In the genomic region with DNA sequence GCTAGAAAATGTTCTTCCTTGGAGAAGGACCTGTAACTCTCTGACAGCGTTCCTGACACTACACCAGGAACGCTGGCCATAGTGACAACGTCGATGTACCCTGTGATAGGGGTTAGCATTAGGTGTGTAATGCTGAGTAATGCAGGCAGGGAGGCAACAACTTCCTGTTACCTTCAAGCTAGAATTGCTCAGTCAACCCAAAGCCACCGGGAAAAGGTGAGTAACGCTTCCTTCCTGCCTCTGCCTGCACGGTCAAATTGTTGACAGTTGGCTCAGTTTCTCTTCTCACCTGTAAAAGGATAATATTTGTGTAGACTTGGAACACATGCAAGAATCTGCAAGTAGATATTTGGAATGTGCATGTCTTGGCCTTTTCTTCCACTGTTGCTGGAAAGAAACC, we compare ENCODE assay signal across 10 cellular contexts. TPM values are rescaled to one million over a fixed set of nuclear protein-coding genes. Genes with fewer than 3 reads are reported as not detected.
DNase-seq lines count a peak whose midpoint lies in the region; ATAC-seq, FAIRE-seq and TF ChIP-seq lines count a peak whose summit lies in the region.
"Had no signal": no experiment of that assay in that cellular context is flagged by ENCODE, and none has a peak within 500 bp of the region (broad histone marks: within the 10 kb centered on the region; RNA-seq: fewer than 3 reads in every experiment).

No MANE protein-coding gene starts in this region.

- H3K4me3 ChIP-seq in CD4-positive, CD25-positive, alpha-beta regulatory T cell (ENCODE audit: low read depth, low read length): peak overlapping the region; percentile 60
- peak overlapping the region in 1 of 2 donors; percentile 31 for H3K4me3 ChIP-seq in mucosa of rectum (ENCODE audit: low read length in 2 of 2)
- H3K4me3 ChIP-seq: gastroesophageal sphincter had no signal

- POLR2A ChIA-PET in T-cell (lab: Charles Lee): no interaction called here

- H3K9ac ChIP-seq in mucosa of rectum (ENCODE audit: low read depth in 1 of 2, low read length in 2 of 2): no peak overlapping the region

- no peak for FAIRE-seq in H54 (lab: Jason Lieb, UNC)

- TF ChIP-seq POLR2A in H54 (IDR thresholded peaks at IDR 0.05; ENCODE audit: low read depth, low read length): no peak

- H3K27me3 ChIP-seq in CD4-positive, CD25-positive, alpha-beta regulatory T cell (ENCODE audit: control insufficient read depth, insufficient read depth, low read length): no peaks in the 10 kb centered on the region
- no peaks in the 10 kb centered on the region for H3K27me3 ChIP-seq in mucosa of rectum (ENCODE audit: control insufficient read depth in 2 of 2, insufficient read depth in 2 of 2, low read length in 2 of 2)
- H3K27me3 ChIP-seq: gastroesophageal sphincter, neutrophil had no signal

- peaks cover 7% of the 10 kb centered on the region for H3K36me3 Mint-ChIP-seq in CD4-positive, CD25-positive, alpha-beta regulatory T cell
- H3K36me3 Mint-ChIP-seq in T-cell: no peaks in the 10 kb centered on the region
- no peaks in the 10 kb centered on the region for H3K36me3 Mint-ChIP-seq in activated naive CD4-positive, alpha-beta T cell treated with anti-CD3 and anti-CD28 coated beads for 36 hours (ENCODE audit: low read depth)

- no peaks in the 10 kb centered on the region for H3K27me3 Mint-ChIP-seq in CD4-positive, CD25-positive, alpha-beta regulatory T cell
- peaks cover 4 to 6% of the 10 kb centered on the region in 2 donors for H3K27me3 Mint-ChIP-seq in T-cell
- no peaks in the 10 kb centered on the region for H3K27me3 Mint-ChIP-seq in activated naive CD4-positive, alpha-beta T cell treated with anti-CD3 and anti-CD28 coated beads for 36 hours (ENCODE audit: low read depth)

- peaks cover 42% of the 10 kb centered on the region for H3K4me1 ChIP-seq in CD4-positive, CD25-positive, alpha-beta regulatory T cell (ENCODE audit: control insufficient read depth, insufficient read depth, low read length, poor library complexity, severe bottlenecking)
- peaks cover 19 to 63% of the 10 kb centered on the region in 2 donors for H3K4me1 ChIP-seq in mucosa of rectum (ENCODE audit: control insufficient read depth in 2 of 2, insufficient read depth in 2 of 2, low read length in 2 of 2)
- H3K4me1 ChIP-seq: gastroesophageal sphincter had no signal

- CTCF ChIA-PET in T-cell (lab: Charles Lee): no interaction called here
- CTCF ChIA-PET in activated naive CD4-positive, alpha-beta T cell treated with anti-CD3 and anti-CD28 coated beads for 36 hours (lab: Charles Lee): interaction anchor here (0.9 kb wide), 1 partner anchor 213 kb away, joined by 3 read pairs; no protein-coding TSS in a partner anchor

- no peaks in the 10 kb centered on the region for H3K36me3 ChIP-seq in CD4-positive, CD25-positive, alpha-beta regulatory T cell (ENCODE audit: control insufficient read depth, insufficient read depth, low read length)
- peaks cover 0 to 13% of the 10 kb centered on the region in 2 donors for H3K36me3 ChIP-seq in mucosa of rectum (ENCODE audit: control insufficient read depth in 2 of 2, insufficient read depth in 2 of 2, low read length in 2 of 2)
- H3K36me3 ChIP-seq: gastroesophageal sphincter, neutrophil had no signal

- intact Hi-C loops in activated naive CD4-positive, alpha-beta T cell treated with anti-CD3 and anti-CD28 coated beads for 36 hours (cut with micrococcal nuclease): loop anchor here (1.0 kb wide), 1 partner anchor 12 kb away; no protein-coding TSS in a partner anchor

- ATAC-seq in CD4-positive, CD25-positive, alpha-beta regulatory T cell (ENCODE audit: low read depth in 2 of 2): peak; percentile 80 to 87
- ATAC-seq in T-cell (replicated peaks in 1 of 4): peak; percentile 67 to 96 (median 84)
- ATAC-seq: gastroesophageal sphincter had no signal

- H3K27ac ChIP-seq in CD4-positive, CD25-positive, alpha-beta regulatory T cell (ENCODE audit: insufficient read depth, low read length, poor library complexity, severe bottlenecking): peak overlapping the region; percentile 62
- peak overlapping the region; percentile 61 to 76 for H3K27ac ChIP-seq in mucosa of rectum (ENCODE audit: low read depth in 2 of 2, low read length in 2 of 2)
- H3K27ac ChIP-seq: gastroesophageal sphincter, neutrophil had no signal

- H3K4me3 Mint-ChIP-seq in CD4-positive, CD25-positive, alpha-beta regulatory T cell: peak overlapping the region; percentile 33 to 72 (median 68)
- peak overlapping the region; percentile 22 to 66 (median 54) for H3K4me3 Mint-ChIP-seq in T-cell
- no peak overlapping the region for H3K4me3 Mint-ChIP-seq in activated naive CD4-positive, alpha-beta T cell treated with anti-CD3 and anti-CD28 coated beads for 36 hours

- DNase-seq in CD4-positive, CD25-positive, alpha-beta regulatory T cell: peak in 2 of 3 donors; percentile 36 to 87
- DNase-seq in T-cell (peak in 3 of 34 experiments; percentile 11 to 47 (median 30)), H54 (ENCODE audit: insufficient read length, low spot score) (no peak), HuH-7.5 (ENCODE audit: low spot score) (no peak), putamen (ENCODE audit: low spot score) (no peak), SHP77 (lab: John Stamatoyannopoulos, UW) (no peak)
- DNase-seq in activated naive CD4-positive, alpha-beta T cell treated with anti-CD3 and anti-CD28 coated beads for 36 hours: peak; percentile 81

- H3K4me1 Mint-ChIP-seq in CD4-positive, CD25-positive, alpha-beta regulatory T cell: peaks cover 22 to 70% (median 48%) of the 10 kb centered on the region in 4 donors
- peaks cover 20 to 45% (median 40%) of the 10 kb centered on the region in 3 donors for H3K4me1 Mint-ChIP-seq in T-cell
- peaks cover 23% of the 10 kb centered on the region for H3K4me1 Mint-ChIP-seq in activated naive CD4-positive, alpha-beta T cell treated with anti-CD3 and anti-CD28 coated beads for 36 hours (ENCODE audit: low read depth)

- H3K9me3 ChIP-seq in CD4-positive, CD25-positive, alpha-beta regulatory T cell (ENCODE audit: control insufficient read depth in 2 of 2, low read length in 2 of 2): no peaks in the 10 kb centered on the region
- H3K9me3 ChIP-seq in mucosa of rectum (ENCODE audit: control insufficient read depth in 2 of 2, low read length in 2 of 2): no peaks in the 10 kb centered on the region
- H3K9me3 ChIP-seq: gastroesophageal sphincter, neutrophil had no signal

- H3K27ac Mint-ChIP-seq in CD4-positive, CD25-positive, alpha-beta regulatory T cell: peak overlapping the region; percentile 58 to 82 (median 80)
- peak overlapping the region; percentile 59 to 88 for H3K27ac Mint-ChIP-seq in T-cell
- H3K27ac Mint-ChIP-seq in activated naive CD4-positive, alpha-beta T cell treated with anti-CD3 and anti-CD28 coated beads for 36 hours: peak overlapping the region; percentile 77

- no peaks in the 10 kb centered on the region for H3K9me3 Mint-ChIP-seq in CD4-positive, CD25-positive, alpha-beta regulatory T cell
- H3K9me3 Mint-ChIP-seq in T-cell: no peaks in the 10 kb centered on the region
- H3K9me3 Mint-ChIP-seq in activated naive CD4-positive, alpha-beta T cell treated with anti-CD3 and anti-CD28 coated beads for 36 hours: no peaks in the 10 kb centered on the region

RNA-seq across cellular contexts. Expression of gene FAM110C, which starts 12.7 kb away (rescaled TPM):
- 4.9 TPM for total RNA-seq in CD4-positive, CD25-positive, alpha-beta regulatory T cell
- polyA plus RNA-seq in CD4-positive, CD25-positive, alpha-beta regulatory T cell: 1 to 10 TPM in 2 of 4 donors, under 1 TPM in 2; 0.79 to 1.9 (median 1.4) TPM
- total RNA-seq in T-cell: 1 to 10 TPM in 2 of 5 donors, under 1 TPM in 3; 0.35 to 1.9 (median 0.72) TPM
- under 1 TPM in 1 of 2 experiments, not detected in 1; 0.10 TPM for total RNA-seq in activated naive CD4-positive, alpha-beta T cell treated with anti-CD3 and anti-CD28 coated beads for 36 hours

Comparison
In these comparisons a context has a peak if more than half of its experiments do, and no peak if none do; other contexts are left out.
1. DNase-seq: peak in CD4-positive, CD25-positive, alpha-beta regulatory T cell (2 of 3) and activated naive CD4-positive, alpha-beta T cell treated with anti-CD3 and anti-CD28 coated beads for 36 hours (single experiment); none in H54 (single experiment), HuH-7.5 (single experiment), putamen (single experiment) and SHP77 (0 of 2).
2. Peak in every context shown above with its lines, with median percentiles within 50 percentile points of each other: H3K27ac Mint-ChIP-seq.